In genomic region chr4:90318208-90318607, GRCh38 we compare ENCODE assay signal across 13 cellular contexts.
DNase-seq lines count a peak whose midpoint lies in the region; ATAC-seq and TF ChIP-seq lines count a peak whose summit lies in the region.
"Had no signal": no experiment of that assay in that cellular context is flagged by ENCODE, and none has a peak within 500 bp of the region (broad histone marks: within the 10 kb centered on the region; RNA-seq: fewer than 3 reads in every experiment).

No MANE protein-coding gene starts in this region.

- peaks cover 6% of the 10 kb centered on the region for H3K4me1 ChIP-seq in A673 (ENCODE audit: insufficient read depth, low read length, poor library complexity, severe bottlenecking)
- H3K4me1 ChIP-seq: BLaER1 had no signal

- no peak for ATAC-seq in GM21360 (IDR thresholded peaks at IDR 0.05; ENCODE audit: unreplicated experiment)
- no peak for ATAC-seq in stimulated activated memory B cell treated with anti-CD40 and anti-IgM and Interleukin-4, amounts not matched to agents 10 μg/mL and 1 μg/mL and 100 μg/mL, for 72 hours
- ATAC-seq: naive thymus-derived CD4-positive, alpha-beta T cell had no signal

- H3K27me3 ChIP-seq in A673 (replicated peaks; ENCODE audit: insufficient read depth, low read depth, low read length, poor library complexity) (no peaks in the 10 kb centered on the region), brain microvascular endothelial cell (replicated peaks) (no peaks in the 10 kb centered on the region)
- H3K27me3 ChIP-seq: BLaER1, stomach had no signal

- CTCF ChIA-PET in A673 (lab: Charles Lee), result no interaction called here

- DNase-seq in A673 (ENCODE audit: low spot score), result peak; percentile 38
- DNase-seq in HS-27A (ENCODE audit: low read depth), result peak; percentile 65
- peak; percentile 61 for DNase-seq in brain microvascular endothelial cell
- DNase-seq in kidney tubule cell (ENCODE audit: low spot score), result peak; percentile 50
- DNase-seq in stimulated activated CD4-positive, alpha-beta T cell treated with anti-CD3 and anti-CD28 coated beads, Interleukin-1b, Interleukin-23, amount 100 ng/mL, for 48 hours, result no peak
- DNase-seq in NCI-H345 treated with DMSO at 0.1 percent for 48 hours (lab: John Stamatoyannopoulos, UW; ENCODE audit: unreplicated experiment), result no peak
- DNase-seq: activated CD8-positive, alpha-beta memory T cell treated with anti-CD3 and anti-CD28 coated beads, Interleukin-2, amount 50 U/mL, for 4 hours; cerebellar nuclear complex; naive thymus-derived CD4-positive, alpha-beta T cell; stomach had no signal

- H3K4me1 Mint-ChIP-seq in stimulated activated memory B cell treated with anti-CD40 and anti-IgM and Interleukin-4, amounts not matched to agents 10 μg/mL and 1 μg/mL and 100 μg/mL, for 72 hours, result peaks cover 6% of the 10 kb centered on the region

- H3K4me3 Mint-ChIP-seq in stimulated activated memory B cell treated with anti-CD40 and anti-IgM and Interleukin-4, amounts not matched to agents 10 μg/mL and 1 μg/mL and 100 μg/mL, for 72 hours, result no peak overlapping the region
- H3K4me3 Mint-ChIP-seq: naive thymus-derived CD4-positive, alpha-beta T cell had no signal

- H3K27ac Mint-ChIP-seq in stimulated activated memory B cell treated with anti-CD40 and anti-IgM and Interleukin-4, amounts not matched to agents 10 μg/mL and 1 μg/mL and 100 μg/mL, for 72 hours, result no peak overlapping the region
- H3K27ac Mint-ChIP-seq: naive thymus-derived CD4-positive, alpha-beta T cell had no signal

- BruUV-seq in A673 (replicated peaks; lab: Mats Ljungman, UMichigan), result no TSS peak

- no peaks in the 10 kb centered on the region for H3K9me3 Mint-ChIP-seq in stimulated activated memory B cell treated with anti-CD40 and anti-IgM and Interleukin-4, amounts not matched to agents 10 μg/mL and 1 μg/mL and 100 μg/mL, for 72 hours
- H3K9me3 Mint-ChIP-seq: naive thymus-derived CD4-positive, alpha-beta T cell had no signal

- in situ Hi-C loops in brain microvascular endothelial cell (cut with HindIII; ENCODE audit: low pct_ligation_motif_present, low sequenced_read_pairs), result no loop called here

- no peak overlapping the region for H3K4me3 ChIP-seq in A673 (ENCODE audit: low read depth, low read length, poor library complexity, severe bottlenecking)
- H3K4me3 ChIP-seq in brain microvascular endothelial cell (ENCODE audit: low read depth, low read length), result no peak overlapping the region
- H3K4me3 ChIP-seq: BLaER1, stomach had no signal

- no peaks in the 10 kb centered on the region for H3K9me3 ChIP-seq in A673 (ENCODE audit: low read depth, low read length, poor library complexity, severe bottlenecking)
- H3K9me3 ChIP-seq: BLaER1 had no signal

- no peak for TF ChIP-seq CTCF in A673 (conservative IDR thresholded peaks at IDR 0.05; ENCODE audit: low read depth, low read length)
- TF ChIP-seq CTCF in brain microvascular endothelial cell (IDR thresholded peaks at IDR 0.05; ENCODE audit: low read depth, low read length, missing control alignments), result no peak

- intact Hi-C loops in A673 (cut with micrococcal nuclease; ENCODE audit: unreplicated experiment), result no loop called here

- no peaks in the 10 kb centered on the region for H3K36me3 ChIP-seq in A673 (ENCODE audit: insufficient read depth, low read length, poor library complexity, severe bottlenecking)
- H3K36me3 ChIP-seq in brain microvascular endothelial cell (replicated peaks), result no peaks in the 10 kb centered on the region
- H3K36me3 ChIP-seq: BLaER1, stomach had no signal

- no peaks in the 10 kb centered on the region for H3K27me3 Mint-ChIP-seq in stimulated activated memory B cell treated with anti-CD40 and anti-IgM and Interleukin-4, amounts not matched to agents 10 μg/mL and 1 μg/mL and 100 μg/mL, for 72 hours
- H3K27me3 Mint-ChIP-seq: naive thymus-derived CD4-positive, alpha-beta T cell had no signal

- POLR2A ChIA-PET in A673 (lab: Charles Lee; ENCODE audit: low non-redundant PET), result no interaction called here

- H3K27ac ChIP-seq in A673 (ENCODE audit: low read depth, low read length, poor library complexity, severe bottlenecking) (no peak overlapping the region), brain microvascular endothelial cell (peak overlapping the region; percentile 98)
- H3K27ac ChIP-seq: BLaER1 had no signal

- H3K36me3 Mint-ChIP-seq in stimulated activated memory B cell treated with anti-CD40 and anti-IgM and Interleukin-4, amounts not matched to agents 10 μg/mL and 1 μg/mL and 100 μg/mL, for 72 hours, result peaks cover 21% of the 10 kb centered on the region
- H3K36me3 Mint-ChIP-seq: naive thymus-derived CD4-positive, alpha-beta T cell had no signal

Comparison
In these comparisons a context has a peak if more than half of its experiments do, and no peak if none do; other contexts are left out.
1. DNase-seq: peak in A673 (single experiment), HS-27A (single experiment), brain microvascular endothelial cell (single experiment) and kidney tubule cell (single experiment); none in stimulated activated CD4-positive, alpha-beta T cell treated with anti-CD3 and anti-CD28 coated beads, Interleukin-1b, Interleukin-23, amount 100 ng/mL, for 48 hours (single experiment) and NCI-H345 treated with DMSO at 0.1 percent for 48 hours (single experiment).